Comparison of ENCODE assay signal across 18 cellular contexts in genomic region chr10:4043897-4044296, GRCh38.
"Had no signal": no experiment of that assay in that cellular context is flagged by ENCODE, and none has a peak within 500 bp of the region (broad histone marks: within the 10 kb centered on the region; RNA-seq: fewer than 3 reads in every experiment).

No MANE protein-coding gene starts in this region.

- H3K27me3 Mint-ChIP-seq: activated naive CD8-positive, alpha-beta T cell treated with anti-CD3 and anti-CD28 coated beads, Interleukin-2, amount 10 ng/mL, durations not matched to agents 7 days and 5 days; central memory CD8-positive, alpha-beta T cell; effector memory CD8-positive, alpha-beta T cell; T-helper 17 cell had no signal

- ATAC-seq: effector memory CD8-positive, alpha-beta T cell; SK-N-SH treated with all-trans-retinoic acid at 6 μM for 48 hours; T-helper 17 cell had no signal

- H3K4me3 Mint-ChIP-seq: activated naive CD8-positive, alpha-beta T cell treated with anti-CD3 and anti-CD28 coated beads, Interleukin-2, amount 10 ng/mL, durations not matched to agents 7 days and 5 days; activated T-helper 1 cell treated with anti-CD3 and anti-CD28 coated beads, Interleukin-12 subunit alpha, Interleukin-12 subunit beta, Interleukin-2, Interleukin-4 antibody, amounts not matched to agents 30 ng/mL and 10 ng/mL and 1 ng/mL, durations not matched to agents 14 hours and 24 hours and 36 hours; brain; central memory CD8-positive, alpha-beta T cell; effector memory CD8-positive, alpha-beta T cell; mesothelial cell of epicardium; T-helper 17 cell had no signal

- H3K27ac ChIP-seq: epithelial cell of prostate, lower lobe of right lung, prostate gland, thyroid gland had no signal

- H3K27ac Mint-ChIP-seq: activated naive CD8-positive, alpha-beta T cell treated with anti-CD3 and anti-CD28 coated beads, Interleukin-2, amount 10 ng/mL, durations not matched to agents 7 days and 5 days; activated T-helper 1 cell treated with anti-CD3 and anti-CD28 coated beads, Interleukin-12 subunit alpha, Interleukin-12 subunit beta, Interleukin-2, Interleukin-4 antibody, amounts not matched to agents 30 ng/mL and 10 ng/mL and 1 ng/mL, durations not matched to agents 14 hours and 24 hours and 36 hours; brain; mesothelial cell of epicardium; T-helper 17 cell had no signal

- H3K36me3 ChIP-seq: lower lobe of right lung, prostate gland, sigmoid colon, spleen, thyroid gland, uterus had no signal

- H3K4me3 ChIP-seq: lower lobe of right lung, prostate gland, sigmoid colon, spleen, thyroid gland, uterus had no signal

- DNase-seq: activated CD4-positive, alpha-beta T cell treated with anti-CD3 and anti-CD28 coated beads, Interleukin-2, amount 50 U/mL, for 1 hour; activated naive CD8-positive, alpha-beta T cell treated with anti-CD3 and anti-CD28 coated beads, Interleukin-2, amount 10 ng/mL, durations not matched to agents 7 days and 5 days; cortex of kidney; effector memory CD8-positive, alpha-beta T cell; hypothalamus; lower lobe of right lung; sigmoid colon; spleen; T-helper 17 cell; thyroid gland; uterus had no signal

- H3K27me3 ChIP-seq: sigmoid colon, spleen, thyroid gland, uterus had no signal

- H3K4me1 Mint-ChIP-seq: activated naive CD8-positive, alpha-beta T cell treated with anti-CD3 and anti-CD28 coated beads, Interleukin-2, amount 10 ng/mL, durations not matched to agents 7 days and 5 days; central memory CD8-positive, alpha-beta T cell; mesothelial cell of epicardium had no signal

- H3K4me1 ChIP-seq: lower lobe of right lung, prostate gland, thyroid gland, uterus had no signal

- H3K9me3 ChIP-seq: prostate gland, thyroid gland had no signal
